8 cellular contexts compared by ENCODE assay signal in the genomic region with DNA sequence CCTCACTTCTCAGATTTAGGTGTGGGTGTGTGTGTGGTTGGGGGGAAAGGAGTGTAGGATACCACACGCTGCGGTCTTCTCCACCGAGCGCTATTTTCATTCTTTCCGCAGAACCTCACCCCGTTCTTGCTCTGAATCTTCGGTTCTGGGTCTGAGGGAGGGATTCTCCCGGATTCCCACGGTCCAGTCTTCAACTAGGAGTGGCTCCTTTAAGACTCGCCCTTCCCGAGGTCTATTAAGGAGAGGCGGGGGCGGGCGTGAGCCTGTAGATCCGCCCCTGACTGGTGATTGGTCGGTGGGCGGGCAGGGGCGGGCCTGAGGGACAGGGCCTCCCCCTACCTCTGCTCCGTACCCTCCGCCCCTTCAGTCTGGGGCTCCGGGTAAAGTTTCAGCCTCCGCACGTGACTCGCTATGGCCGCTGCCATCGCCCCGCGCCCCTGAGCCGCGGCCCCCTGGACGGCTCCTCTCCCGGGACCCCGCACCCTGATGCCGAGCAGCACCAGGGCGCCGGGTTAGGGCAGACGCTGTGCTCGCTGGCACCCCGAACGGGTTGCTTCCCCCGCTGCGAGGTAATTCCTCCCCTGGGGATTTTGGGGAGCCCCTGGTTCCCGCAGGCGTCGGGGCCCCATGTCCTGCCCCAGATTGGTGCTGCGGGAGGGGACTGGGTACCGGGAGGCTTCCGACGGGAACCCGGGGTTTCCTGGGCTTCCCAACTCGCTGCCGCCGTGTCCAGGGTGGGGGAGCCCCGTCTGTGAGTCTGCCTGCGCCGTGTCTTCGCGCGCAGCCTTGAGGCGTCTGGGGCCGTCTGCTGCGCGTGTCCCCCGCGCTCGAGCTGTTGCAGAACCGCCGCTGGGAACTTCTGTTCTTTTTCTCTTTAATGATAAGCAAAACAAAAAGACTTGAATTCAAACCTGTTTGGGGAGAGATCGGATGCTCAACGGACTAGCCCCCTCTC. TPM values are rescaled to one million over a fixed set of nuclear protein-coding genes. Genes with fewer than 3 reads are reported as not detected.
DNase-seq lines count a peak whose midpoint lies in the region; TF ChIP-seq lines count a peak whose summit lies in the region.

No MANE protein-coding gene starts in this region.

- no peaks in the 10 kb centered on the region for H3K27me3 Mint-ChIP-seq in activated naive CD4-positive, alpha-beta T cell treated with anti-CD3 and anti-CD28 coated beads, Interleukin-2, amount 10 ng/mL, durations not matched to agents 7 days and 5 days

- TF ChIP-seq CTCF in suprapubic skin (IDR thresholded peaks at IDR 0.05), result no peak

- CTCF ChIA-PET in activated naive CD4-positive, alpha-beta T cell treated with anti-CD3 and anti-CD28 coated beads, Interleukin-2, amount 10 ng/mL, durations not matched to agents 7 days and 5 days (lab: Charles Lee), result interaction anchor here (0.9 to 6.1 kb wide), 14 partner anchors 9 to 44 kb away, joined by 3 to 48 read pairs (median 6); a partner anchor contains a TSS

- peak overlapping the region; percentile 94 for H3K4me3 Mint-ChIP-seq in activated naive CD4-positive, alpha-beta T cell treated with anti-CD3 and anti-CD28 coated beads, Interleukin-2, amount 10 ng/mL, durations not matched to agents 7 days and 5 days

- peaks cover 32% of the 10 kb centered on the region for H3K36me3 Mint-ChIP-seq in activated naive CD4-positive, alpha-beta T cell treated with anti-CD3 and anti-CD28 coated beads, Interleukin-2, amount 10 ng/mL, durations not matched to agents 7 days and 5 days

- no peaks in the 10 kb centered on the region for H3K9me3 Mint-ChIP-seq in activated naive CD4-positive, alpha-beta T cell treated with anti-CD3 and anti-CD28 coated beads, Interleukin-2, amount 10 ng/mL, durations not matched to agents 7 days and 5 days

- no peak for TF ChIP-seq EP300 in suprapubic skin (IDR thresholded peaks at IDR 0.05)

- in situ Hi-C loops in G401 (cut with HindIII; ENCODE audit: low sequenced_read_pairs), result loop anchor here (25.0 kb wide), 1 partner anchor 256 kb away; a partner anchor contains a TSS
- in situ Hi-C loops in SK-MEL-5 (cut with HindIII; ENCODE audit: low pct_unique_long_range_greater_than_20kb, low sequenced_read_pairs), result no loop called here

- H3K4me1 Mint-ChIP-seq in activated naive CD4-positive, alpha-beta T cell treated with anti-CD3 and anti-CD28 coated beads, Interleukin-2, amount 10 ng/mL, durations not matched to agents 7 days and 5 days, result peaks cover 68% of the 10 kb centered on the region

- peaks cover 94% of the 10 kb centered on the region for H3K4me1 ChIP-seq in suprapubic skin

- TF ChIP-seq POLR2A in suprapubic skin (IDR thresholded peaks at IDR 0.05), result peak in 1 of 2 donors; percentile 74

- H3K9me3 ChIP-seq in suprapubic skin, result no peaks in the 10 kb centered on the region

- H3K27ac ChIP-seq in suprapubic skin, result peak overlapping the region; percentile 96

- DNase-seq in G401 (ENCODE audit: low spot score) (peak; percentile 98), HCEC 1CT (peak; percentile 95), MV-4-11 (lab: John Stamatoyannopoulos, UW) (peak; percentile 93), SK-MEL-5 (ENCODE audit: low read depth, low spot score) (peak; percentile 95), globus pallidus (ENCODE audit: low spot score) (peak; percentile 91), occipital lobe (lab: John Stamatoyannopoulos, UW) (peak; percentile 91), suprapubic skin (ENCODE audit: low spot score in 2 of 2) (peak; percentile 97 to 99)
- peak; percentile 93 for DNase-seq in activated naive CD4-positive, alpha-beta T cell treated with anti-CD3 and anti-CD28 coated beads, Interleukin-2, amount 10 ng/mL, durations not matched to agents 7 days and 5 days

- peak overlapping the region; percentile 91 for H3K27ac Mint-ChIP-seq in activated naive CD4-positive, alpha-beta T cell treated with anti-CD3 and anti-CD28 coated beads, Interleukin-2, amount 10 ng/mL, durations not matched to agents 7 days and 5 days

- no peaks in the 10 kb centered on the region for H3K27me3 ChIP-seq in suprapubic skin

- no peaks in the 10 kb centered on the region for H3K36me3 ChIP-seq in suprapubic skin

- peak overlapping the region; percentile 95 for H3K4me3 ChIP-seq in suprapubic skin

- whole genome bisulfite sequencing in suprapubic skin, result under 1% methylated on average over 25 of the region's 70 CpGs

RNA-seq across cellular contexts. Expression of a gene that starts 9.2 kb away (rescaled TPM):
- total RNA-seq in G401 (2014; rRNA removed; shearing (Covaris generic)), result 9.5 and 11.8 TPM in 2 replicates
- 7.6 and 9.0 TPM in 2 replicates for total RNA-seq in SK-MEL-5 (2014; rRNA removed; shearing (Covaris generic))
- polyA plus RNA-seq in SK-MEL-5 (2015; cell fraction: cytosol; rRNA removed), result 25.5 and 26.4 TPM in 2 replicates
- polyA plus RNA-seq in SK-MEL-5 (2015; cell fraction: nucleus; rRNA removed), result 10.9 and 16.4 TPM in 2 replicates
- 7.2 TPM for total RNA-seq in occipital lobe
- total RNA-seq in suprapubic skin, result 10 to 100 TPM; 19.4 to 32.1 (median 28.3) TPM

RNA-seq across cellular contexts. Expression of a gene that starts 30.5 kb away (rescaled TPM):
- 34.1 and 53.5 TPM in 2 replicates for total RNA-seq in G401 (2014; rRNA removed; shearing (Covaris generic))
- total RNA-seq in SK-MEL-5 (2014; rRNA removed; shearing (Covaris generic)), result 54.7 TPM in 2 replicates
- polyA plus RNA-seq in SK-MEL-5 (2015; cell fraction: cytosol; rRNA removed), result 47.1 and 54.0 TPM in 2 replicates
- polyA plus RNA-seq in SK-MEL-5 (2015; cell fraction: nucleus; rRNA removed), result 47.8 and 53.1 TPM in 2 replicates
- 1.6 TPM for total RNA-seq in occipital lobe
- total RNA-seq in suprapubic skin, result 1 to 10 TPM; 2.7 to 5.3 (median 3.3) TPM

RNA-seq across cellular contexts. Expression of a gene that starts 46.4 kb away (rescaled TPM):
- total RNA-seq in G401 (2014; rRNA removed; shearing (Covaris generic)), result not detected in 2 replicates
- total RNA-seq in SK-MEL-5 (2014; rRNA removed; shearing (Covaris generic)), result not detected in 2 replicates
- polyA plus RNA-seq in SK-MEL-5 (2015; cell fraction: cytosol; rRNA removed), result 0.18 TPM in 1 of 2 replicates, not detected in the other
- not detected in 2 replicates for polyA plus RNA-seq in SK-MEL-5 (2015; cell fraction: nucleus; rRNA removed)
- 0.31 TPM for total RNA-seq in occipital lobe
- total RNA-seq in suprapubic skin, result 1 to 10 TPM in 1 of 4 donors, not detected in 3; 2.1 TPM

Comparison
In these comparisons a context has a peak if more than half of its experiments do, and no peak if none do; other contexts are left out.
1. Peak in every context shown above with its lines: DNase-seq, H3K4me3 ChIP-seq and H3K27ac ChIP-seq.